Comparison of ENCODE assay signal across 14 cellular contexts in genomic region chr17:76718516-76718915, GRCh38.
"Had no signal": no experiment of that assay in that cellular context is flagged by ENCODE, and none has a peak within 500 bp of the region (broad histone marks: within the 10 kb centered on the region; RNA-seq: fewer than 3 reads in every experiment).

No MANE protein-coding gene starts in this region.

- ATAC-seq: body of pancreas; pancreas; stimulated activated effector memory CD8-positive, alpha-beta T cell treated with anti-CD3 and anti-CD28 coated beads, Interleukin-12 subunit alpha, Interleukin-12 subunit beta, amount 100 ng/mL, for 72 hours had no signal

- H3K4me3 ChIP-seq: body of pancreas, esophagus squamous epithelium, hepatocyte, left ventricle myocardium inferior, pancreas had no signal

- H2AFZ ChIP-seq: hepatocyte had no signal

- H3K27me3 ChIP-seq: body of pancreas, esophagus squamous epithelium, hepatocyte, pancreas had no signal

- H3K9me3 ChIP-seq: body of pancreas, esophagus squamous epithelium, left ventricle myocardium inferior, pancreas had no signal

- H3K9me3 Mint-ChIP-seq: memory B cell; stimulated activated effector memory CD8-positive, alpha-beta T cell treated with anti-CD3 and anti-CD28 coated beads, Interleukin-12 subunit alpha, Interleukin-12 subunit beta, amount 100 ng/mL, for 72 hours had no signal

- H3K27ac ChIP-seq: body of pancreas, esophagus squamous epithelium, hepatocyte, pancreas had no signal

- H3K4me3 Mint-ChIP-seq: activated naive CD8-positive, alpha-beta T cell; memory B cell; stimulated activated effector memory CD8-positive, alpha-beta T cell treated with anti-CD3 and anti-CD28 coated beads, Interleukin-12 subunit alpha, Interleukin-12 subunit beta, amount 100 ng/mL, for 72 hours had no signal

- H3K27ac Mint-ChIP-seq: activated naive CD8-positive, alpha-beta T cell; memory B cell; stimulated activated effector memory CD8-positive, alpha-beta T cell treated with anti-CD3 and anti-CD28 coated beads, Interleukin-12 subunit alpha, Interleukin-12 subunit beta, amount 100 ng/mL, for 72 hours had no signal

- FAIRE-seq: endothelial cell of umbilical vein, pancreas, urothelium cell line had no signal

- H3K27me3 Mint-ChIP-seq: activated naive CD8-positive, alpha-beta T cell; memory B cell had no signal

- H3K4me2 ChIP-seq: hepatocyte had no signal

- DNase-seq: activated T-cell treated with anti-CD3 and anti-CD28 coated beads, Interleukin-2, amount 50 U/mL, for 1 hour; amniotic stem cell; body of pancreas; cortex of kidney; effector CD8-positive, alpha-beta T cell; esophagus squamous epithelium; left ventricle myocardium inferior; pancreas had no signal
